9 cellular contexts compared by ENCODE assay signal in the genomic region with DNA sequence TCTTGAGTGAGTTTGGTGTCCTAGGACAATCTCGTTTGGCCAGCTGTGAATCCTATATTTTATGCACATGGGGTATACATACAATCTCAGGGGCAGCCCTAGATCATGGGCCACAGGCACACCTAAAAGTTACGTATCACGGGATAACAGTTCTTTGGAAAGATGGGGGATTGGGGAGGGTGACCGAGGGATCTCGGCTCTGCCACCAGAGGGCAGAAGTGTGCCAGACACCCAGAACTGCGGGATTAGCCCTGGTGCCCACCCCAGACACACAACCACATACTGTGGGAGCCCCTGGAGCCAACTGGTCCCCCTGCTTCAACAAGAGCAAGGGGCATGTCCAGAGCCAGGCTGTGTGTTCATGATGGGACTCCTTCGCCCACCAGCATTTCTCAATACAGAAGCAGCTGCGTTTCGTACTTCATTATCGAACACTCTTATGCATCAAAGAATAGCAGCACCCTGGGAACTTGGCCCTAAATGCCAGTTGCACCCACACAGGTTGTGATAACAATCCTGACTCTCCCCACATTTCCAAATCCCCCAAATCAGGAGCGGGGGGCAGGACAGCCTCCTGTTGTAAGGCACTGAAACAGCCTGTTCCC. TPM values are rescaled to one million over a fixed set of nuclear protein-coding genes. Genes with fewer than 3 reads are reported as not detected.
DNase-seq lines count a peak whose midpoint lies in the region; ATAC-seq and TF ChIP-seq lines count a peak whose summit lies in the region.
"Had no signal": no experiment of that assay in that cellular context is flagged by ENCODE, and none has a peak within 500 bp of the region (broad histone marks: within the 10 kb centered on the region; RNA-seq: fewer than 3 reads in every experiment).

No MANE protein-coding gene starts in this region.

- TF ChIP-seq CTCF in fibroblast of villous mesenchyme (IDR thresholded peaks at IDR 0.05; ENCODE audit: insufficient read depth, low read depth, low read length): peak; percentile 80

- ATAC-seq in HG02571 (IDR thresholded peaks at IDR 0.05; ENCODE audit: unreplicated experiment) (no peak), GM18519 (IDR thresholded peaks at IDR 0.05; ENCODE audit: low FRiP score, unreplicated experiment) (no peak)

- H3K27me3 ChIP-seq in MG63: no peaks in the 10 kb centered on the region

- no peaks in the 10 kb centered on the region for H3K9me3 ChIP-seq in MG63

- H3K9me3 Mint-ChIP-seq in activated CD4-positive, alpha-beta memory T cell treated with anti-CD3 and anti-CD28 coated beads for 36 hours: no peaks in the 10 kb centered on the region

- no peak overlapping the region for H3K27ac Mint-ChIP-seq in activated CD4-positive, alpha-beta memory T cell treated with anti-CD3 and anti-CD28 coated beads for 36 hours

- POLR2A ChIA-PET in activated CD4-positive, alpha-beta memory T cell treated with anti-CD3 and anti-CD28 coated beads for 36 hours (lab: Charles Lee): no interaction called here

- H3K4me1 Mint-ChIP-seq in activated CD4-positive, alpha-beta memory T cell treated with anti-CD3 and anti-CD28 coated beads for 36 hours (ENCODE audit: low read depth): peaks cover 20% of the 10 kb centered on the region

- H3K36me3 ChIP-seq in MG63: no peaks in the 10 kb centered on the region

- H3K36me3 Mint-ChIP-seq in activated CD4-positive, alpha-beta memory T cell treated with anti-CD3 and anti-CD28 coated beads for 36 hours: peaks cover 2% of the 10 kb centered on the region

- intact Hi-C loops in activated CD4-positive, alpha-beta memory T cell treated with anti-CD3 and anti-CD28 coated beads for 36 hours (cut with micrococcal nuclease): loop anchor here (1.0 kb wide), 1 partner anchor 49 kb away; no protein-coding TSS in a partner anchor

- CTCF ChIA-PET in activated CD4-positive, alpha-beta memory T cell treated with anti-CD3 and anti-CD28 coated beads for 36 hours (lab: Charles Lee): interaction anchor here (0.6 to 3.4 kb wide), 21 partner anchors 9 to 1284 kb away, joined by 3 to 43 read pairs (median 4); a partner anchor contains a TSS

- no peak overlapping the region for H3K4me3 ChIP-seq in MG63
- no peak overlapping the region for H3K4me3 ChIP-seq in fibroblast of villous mesenchyme (ENCODE audit: low read depth, low read length)

- DNase-seq in ELR (ENCODE audit: low read depth): peak; percentile 45
- peak; percentile 17 for DNase-seq in MG63
- peak; percentile 50 for DNase-seq in activated CD4-positive, alpha-beta memory T cell treated with anti-CD3 and anti-CD28 coated beads for 36 hours
- DNase-seq in fibroblast of villous mesenchyme (ENCODE audit: low read depth): peak; percentile 29
- peak in 2 of 3 donors; percentile 22 to 32 for DNase-seq in stimulated activated CD4-positive, alpha-beta T cell treated with anti-CD3 and anti-CD28 coated beads, Interleukin-12 subunit alpha, Interleukin-12 subunit beta, amount 100 ng/mL, for 48 hours (ENCODE audit: low read depth in 2 of 3, low spot score in 1 of 3)
- DNase-seq in MV-4-11 (lab: John Stamatoyannopoulos, UW): no peak

- H3K27me3 Mint-ChIP-seq in activated CD4-positive, alpha-beta memory T cell treated with anti-CD3 and anti-CD28 coated beads for 36 hours: no peaks in the 10 kb centered on the region

- H3K4me3 Mint-ChIP-seq in activated CD4-positive, alpha-beta memory T cell treated with anti-CD3 and anti-CD28 coated beads for 36 hours: no peak overlapping the region

RNA-seq across cellular contexts. Expression of a gene that starts 37.4 kb away (rescaled TPM):
- total RNA-seq in MG63 (2014; rRNA removed; shearing (Covaris generic); ENCODE audit: low replicate concordance): 12.8 and 25.8 TPM in 2 replicates
- 10 to 100 TPM; 18.3 to 19.7 TPM for total RNA-seq in activated CD4-positive, alpha-beta memory T cell treated with anti-CD3 and anti-CD28 coated beads for 36 hours
- total RNA-seq in fibroblast of villous mesenchyme: 20.7 and 20.9 TPM in 2 replicates

RNA-seq across cellular contexts. Expression of a gene that starts 52.8 kb away (rescaled TPM):
- total RNA-seq in MG63 (2014; rRNA removed; shearing (Covaris generic); ENCODE audit: low replicate concordance): not detected in 2 replicates
- not detected for total RNA-seq in activated CD4-positive, alpha-beta memory T cell treated with anti-CD3 and anti-CD28 coated beads for 36 hours
- total RNA-seq in fibroblast of villous mesenchyme: not detected in 2 replicates
- total RNA-seq: T-helper 2 cell treated with Interferon-gamma antibody and Interleukin-4, amounts not matched to agents 100 ng/mL and 5 ng/mL, for 36 hours had no signal
